ENCODE assay signal across 10 cellular contexts in the genomic region with DNA sequence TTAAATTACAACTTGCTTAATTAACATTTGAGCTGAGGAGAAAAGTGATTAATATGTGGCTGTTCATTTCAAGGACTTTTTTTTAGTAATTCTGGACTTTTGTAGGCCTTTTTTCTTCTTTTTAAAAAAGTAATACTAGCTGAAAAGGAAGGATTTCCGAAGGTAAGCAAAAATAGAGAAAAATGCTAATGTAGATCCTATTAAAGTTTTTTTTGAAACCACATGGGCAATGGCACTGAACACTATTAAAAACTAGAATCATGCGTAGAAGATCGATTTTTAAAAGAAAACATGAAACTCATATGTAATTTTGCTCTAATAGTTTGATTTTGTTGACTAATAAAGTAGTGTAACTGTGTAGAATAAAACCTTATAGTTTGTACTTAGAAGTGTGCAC. TPM values are rescaled to one million over a fixed set of nuclear protein-coding genes. Genes with fewer than 3 reads are reported as not detected.
DNase-seq lines count a peak whose midpoint lies in the region; ATAC-seq and TF ChIP-seq lines count a peak whose summit lies in the region.
"Had no signal": no experiment of that assay in that cellular context is flagged by ENCODE, and none has a peak within 500 bp of the region (broad histone marks: within the 10 kb centered on the region; RNA-seq: fewer than 3 reads in every experiment).

No MANE protein-coding gene starts in this region.

- no peaks in the 10 kb centered on the region for H3K9me3 Mint-ChIP-seq in activated CD4-positive, alpha-beta T cell treated with anti-CD3 and anti-CD28 coated beads for 36 hours (ENCODE audit: low read depth)

- TF ChIP-seq CTCF in epithelial cell of proximal tubule (conservative IDR thresholded peaks at IDR 0.05; ENCODE audit: low read depth, low read length): no peak

- H3K27ac Mint-ChIP-seq in activated CD4-positive, alpha-beta T cell treated with anti-CD3 and anti-CD28 coated beads for 36 hours: no peak overlapping the region

- no peak for ATAC-seq in activated CD4-positive, alpha-beta T cell treated with anti-CD3 and anti-CD28 coated beads for 36 hours
- ATAC-seq in HG03108 (IDR thresholded peaks at IDR 0.05; ENCODE audit: unreplicated experiment): no peak
- ATAC-seq: body of pancreas, pancreas had no signal

- H3K9me3 ChIP-seq in NT2/D1 (ENCODE audit: insufficient read depth, low read length): no peaks in the 10 kb centered on the region
- H3K9me3 ChIP-seq: body of pancreas, pancreas had no signal

- no peak for DNase-seq in activated CD4-positive, alpha-beta T cell treated with anti-CD3 and anti-CD28 coated beads for 36 hours
- no peak for DNase-seq in activated CD4-positive, alpha-beta T cell treated with anti-CD3 and anti-CD28 coated beads for 48 hours
- DNase-seq in NT2/D1 (ENCODE audit: low read depth, low spot score): no peak
- DNase-seq in epithelial cell of proximal tubule (ENCODE audit: low read depth): no peak
- DNase-seq in skeletal muscle cell (ENCODE audit: low read depth): no peak
- no peak for DNase-seq in glomerular visceral epithelial cell (ENCODE audit: extremely low spot score)
- no peak for DNase-seq in medulla oblongata (ENCODE audit: extremely low spot score)
- DNase-seq: body of pancreas, pancreas had no signal

- no peak overlapping the region for H3K9ac ChIP-seq in NT2/D1 (ENCODE audit: insufficient read length, low read depth)

- CTCF ChIA-PET in activated CD4-positive, alpha-beta T cell treated with anti-CD3 and anti-CD28 coated beads for 36 hours (lab: Charles Lee): no interaction called here

- H3K4me1 ChIP-seq in NT2/D1 (ENCODE audit: insufficient read depth, insufficient read length): no peaks in the 10 kb centered on the region

- H3K27me3 Mint-ChIP-seq in activated CD4-positive, alpha-beta T cell treated with anti-CD3 and anti-CD28 coated beads for 36 hours: no peaks in the 10 kb centered on the region

- H3K4me1 Mint-ChIP-seq in activated CD4-positive, alpha-beta T cell treated with anti-CD3 and anti-CD28 coated beads for 36 hours: peaks cover 35% of the 10 kb centered on the region

- H3K4me3 ChIP-seq in NT2/D1 (ENCODE audit: insufficient read length, low read depth): peak overlapping the region; percentile 13
- peak overlapping the region; percentile 72 for H3K4me3 ChIP-seq in epithelial cell of proximal tubule (ENCODE audit: low read depth, low read length)
- peak overlapping the region; percentile 79 for H3K4me3 ChIP-seq in skeletal muscle cell (ENCODE audit: low read depth, low read length)
- H3K4me3 ChIP-seq: body of pancreas had no signal

- peaks cover 4% of the 10 kb centered on the region for H3K36me3 Mint-ChIP-seq in activated CD4-positive, alpha-beta T cell treated with anti-CD3 and anti-CD28 coated beads for 36 hours (ENCODE audit: low read depth)

- peak overlapping the region; percentile 87 for H3K4me3 Mint-ChIP-seq in activated CD4-positive, alpha-beta T cell treated with anti-CD3 and anti-CD28 coated beads for 36 hours

- intact Hi-C loops in activated CD4-positive, alpha-beta T cell treated with anti-CD3 and anti-CD28 coated beads for 36 hours (cut with DNase I, micrococcal nuclease): loop anchor here in 1 of 2 experiments (5.0 kb wide), 1 partner anchor 222 kb away; no protein-coding TSS in a partner anchor

- POLR2A ChIA-PET in activated CD4-positive, alpha-beta T cell treated with anti-CD3 and anti-CD28 coated beads for 36 hours (lab: Charles Lee): no interaction called here

- H3K36me3 ChIP-seq in NT2/D1 (ENCODE audit: insufficient read depth, insufficient read length, low read length): peaks cover 24% of the 10 kb centered on the region
- H3K36me3 ChIP-seq: pancreas had no signal

- no peaks in the 10 kb centered on the region for H3K27me3 ChIP-seq in NT2/D1 (ENCODE audit: insufficient read depth, insufficient read length)
- H3K27me3 ChIP-seq: body of pancreas, pancreas had no signal

RNA-seq across cellular contexts. Expression of a gene that starts 2.4 kb away (rescaled TPM):
- total RNA-seq in activated CD4-positive, alpha-beta T cell treated with anti-CD3 and anti-CD28 coated beads for 36 hours: 1 to 10 TPM; 8.2 to 8.8 TPM
- 8.2 and 20.4 TPM in 2 replicates for total RNA-seq in epithelial cell of proximal tubule

RNA-seq across cellular contexts. Expression of a gene that starts 47.6 kb away (rescaled TPM):
- 1 to 10 TPM; 1.4 to 1.5 TPM for total RNA-seq in activated CD4-positive, alpha-beta T cell treated with anti-CD3 and anti-CD28 coated beads for 36 hours
- 10.2 and 14.8 TPM in 2 replicates for total RNA-seq in epithelial cell of proximal tubule

Comparison
In these comparisons a context has a peak if more than half of its experiments do, and no peak if none do; other contexts are left out.
1. H3K4me3 ChIP-seq: peak in every context shown above with its lines; median percentile 79 in skeletal muscle cell; 72 in epithelial cell of proximal tubule; 13 in NT2/D1.